9 cellular contexts compared by ENCODE assay signal in the genomic region with DNA sequence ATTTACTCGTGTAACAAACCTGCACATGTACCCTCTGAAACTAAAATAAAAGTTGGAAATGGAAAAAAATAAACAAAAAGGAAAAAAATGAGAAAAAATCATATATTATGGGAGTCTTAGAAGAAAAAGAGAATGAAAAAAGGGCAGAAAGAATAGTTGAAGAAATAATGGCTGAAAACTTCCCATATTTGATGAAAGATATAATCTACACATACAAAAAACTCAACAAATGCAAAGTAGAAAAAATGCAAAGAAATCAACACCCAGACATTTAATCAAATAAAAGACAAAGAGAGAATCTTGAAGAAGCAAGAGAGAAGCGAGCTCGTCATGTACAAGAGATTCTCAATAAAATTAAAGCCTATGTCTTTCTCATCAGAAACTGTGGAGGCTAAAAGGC.
"Had no signal": no experiment of that assay in that cellular context is flagged by ENCODE, and none has a peak within 500 bp of the region (broad histone marks: within the 10 kb centered on the region; RNA-seq: fewer than 3 reads in every experiment).

No MANE protein-coding gene starts in this region.

- H3K36me3 ChIP-seq: HAP-1 had no signal

- H2AFZ ChIP-seq: GM23248, GM23338 had no signal

- H3K4me1 ChIP-seq: HAP-1 had no signal

- H3K4me2 ChIP-seq: GM23338 had no signal

- ATAC-seq: GM23338, HCT116 had no signal

- DNase-seq: GM23248, GOT3, H7, H9, HCEC 1CT, HFFc6 had no signal

- H3K4me3 ChIP-seq: GM23248, GM23338, HAP-1 had no signal

- H3K9me3 ChIP-seq: HAP-1 had no signal

- H3K9ac ChIP-seq: GM23248 had no signal

- H3K27ac ChIP-seq: GM23248 had no signal
